ENCODE assay signal across 1 cellular context in the genomic region with DNA sequence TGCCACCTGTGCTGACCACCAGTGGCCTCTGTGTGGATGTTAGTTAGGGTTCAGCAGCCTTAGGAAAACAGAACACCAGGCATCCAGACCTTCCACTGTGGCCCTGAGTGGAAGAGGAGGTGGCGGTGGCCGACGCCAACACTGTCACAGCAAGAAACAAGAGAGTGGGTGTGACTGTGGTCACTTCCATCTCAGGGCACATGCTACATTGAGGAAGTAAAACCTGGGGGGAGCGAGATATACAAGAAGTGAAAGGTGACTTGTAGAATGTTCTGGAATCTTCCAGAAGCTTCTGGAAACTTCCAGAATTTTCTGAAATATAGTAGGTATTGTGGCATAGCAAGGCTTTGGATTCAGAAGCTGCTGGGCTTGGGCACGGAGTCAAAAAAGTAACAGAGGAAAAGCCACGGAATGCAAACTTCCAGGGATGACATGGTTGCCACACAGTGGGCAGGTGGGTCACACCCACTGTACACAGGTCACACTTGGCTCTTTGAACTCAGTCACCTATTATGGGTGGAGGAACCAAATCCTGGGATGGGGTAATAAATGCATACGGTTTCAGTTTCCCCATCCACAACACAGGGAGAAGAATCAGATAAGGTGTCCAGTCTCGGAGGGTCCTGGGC.
A peak's percentile ranks its signal among the peaks of the same experiment; 100 is the strongest.
TF ChIP-seq lines count a peak whose summit lies in the region.

No MANE protein-coding gene starts in this region.

TF ChIP-seq in GM12878, 131 proteins besides CTCF, POLR2A, EP300 and RAD21 (continued from another document):
- peak; percentile 51; the same call in 1 of the 2 replicates for TF ChIP-seq CREM (IDR thresholded peaks at IDR 0.05; ENCODE audit: low read depth)
